27 cellular contexts compared by ENCODE assay signal in the genomic region with DNA sequence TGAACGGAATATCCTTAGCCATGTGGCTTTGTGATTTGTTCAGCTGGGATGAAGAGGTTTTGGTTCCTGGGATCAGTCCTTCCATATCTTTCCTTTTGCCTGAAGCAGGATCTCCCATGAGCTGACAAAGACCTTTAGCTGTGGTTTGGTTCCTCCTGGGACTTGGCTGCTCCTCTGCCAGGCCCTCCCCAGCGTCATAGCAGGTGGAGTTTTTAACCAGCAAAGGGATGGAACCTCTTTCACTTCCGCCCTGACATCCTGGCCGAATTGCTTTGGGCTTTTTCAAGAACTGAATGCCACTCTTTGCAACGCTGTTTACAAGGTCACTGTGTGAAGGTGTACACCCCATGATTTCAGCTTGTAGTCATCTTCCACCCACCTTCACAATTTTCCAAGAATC. TPM values are rescaled to one million over a fixed set of nuclear protein-coding genes. Genes with fewer than 3 reads are reported as not detected.
DNase-seq lines count a peak whose midpoint lies in the region; ATAC-seq, FAIRE-seq and TF ChIP-seq lines count a peak whose summit lies in the region.
"Had no signal": no experiment of that assay in that cellular context is flagged by ENCODE, and none has a peak within 500 bp of the region (broad histone marks: within the 10 kb centered on the region; RNA-seq: fewer than 3 reads in every experiment).

No MANE protein-coding gene starts in this region.

- no peaks in the 10 kb centered on the region for H4K20me1 ChIP-seq in HepG2 (ENCODE audit: insufficient read depth, low read length)

- DNase-seq in NCI-H82 (lab: John Stamatoyannopoulos, UW) (peak; percentile 46), NCI-H82 treated with DMSO at 0.1 percent for 48 hours (lab: John Stamatoyannopoulos, UW; ENCODE audit: unreplicated experiment) (no peak), glutamatergic neuron (no peak), HepG2 (ENCODE audit: low spot score) (no peak)
- DNase-seq: 8988T; activated CD8-positive, alpha-beta T cell treated with anti-CD3 and anti-CD28 coated beads for 36 hours; activated naive CD4-positive, alpha-beta T cell treated with anti-CD3 and anti-CD28 coated beads, Interleukin-2, amount 10 ng/mL, durations not matched to agents 7 days and 5 days; AML-193; amygdala; caudate nucleus; GF-D8; left lung; NCI-H1417 treated with DMSO at 0.1 percent for 48 hours; NCI-H2107; nephron progenitor cell; psoas muscle; stimulated activated naive CD4-positive, alpha-beta T cell treated with Interleukin-2 at 50 U/mL for 16 hours; SW 1271 had no signal

- no peaks in the 10 kb centered on the region for H3K27me3 Mint-ChIP-seq in glutamatergic neuron (ENCODE audit: unreplicated experiment)
- H3K27me3 Mint-ChIP-seq: activated CD8-positive, alpha-beta T cell treated with anti-CD3 and anti-CD28 coated beads for 36 hours had no signal

- no peak overlapping the region for H3K4me3 Mint-ChIP-seq in glutamatergic neuron (ENCODE audit: unreplicated experiment)
- H3K4me3 Mint-ChIP-seq: activated CD8-positive, alpha-beta T cell treated with anti-CD3 and anti-CD28 coated beads for 36 hours; activated naive CD4-positive, alpha-beta T cell treated with anti-CD3 and anti-CD28 coated beads, Interleukin-2, amount 10 ng/mL, durations not matched to agents 7 days and 5 days; nephron progenitor cell had no signal

- TF ChIP-seq CTCF in glutamatergic neuron (IDR thresholded peaks at IDR 0.05; ENCODE audit: partially characterized antibody, unreplicated experiment) = no peak
- no peak for TF ChIP-seq CTCF in HepG2 (CRISPR knock-in tag; IDR thresholded peaks at IDR 0.05)

- BruUV-seq in HepG2 (replicated peaks; lab: Mats Ljungman, UMichigan) = no TSS peak

- POLR2A ChIA-PET in HepG2 (lab: Yijun Ruan, JAX) = no interaction called here

- H3K36me3 Mint-ChIP-seq in glutamatergic neuron (ENCODE audit: unreplicated experiment) = peaks cover 4% of the 10 kb centered on the region
- H3K36me3 Mint-ChIP-seq: activated naive CD4-positive, alpha-beta T cell treated with anti-CD3 and anti-CD28 coated beads, Interleukin-2, amount 10 ng/mL, durations not matched to agents 7 days and 5 days had no signal

- H3K4me3 ChIP-seq in skeletal muscle tissue (ENCODE audit: low read length in 3 of 3) = no peak overlapping the region
- no peak overlapping the region for H3K4me3 ChIP-seq in HepG2 (replicated peaks in 1 of 3; ENCODE audit: insufficient read depth in 1 of 3, low read depth in 2 of 3, low read length in 3 of 3)
- H3K4me3 ChIP-seq: left lung, psoas muscle, smooth muscle cell, thoracic aorta had no signal

- H3K27ac ChIP-seq in skeletal muscle tissue (ENCODE audit: low read depth, low read length) = peak overlapping the region; percentile 22
- H3K27ac ChIP-seq in HepG2 (ENCODE audit: extremely low read length, insufficient read depth, low read length) = no peak overlapping the region
- H3K27ac ChIP-seq: left lung, psoas muscle, thoracic aorta had no signal

- FAIRE-seq in HepG2 (lab: Jason Lieb, UNC) = no peak
- FAIRE-seq: endothelial cell of umbilical vein, H54 had no signal

- H3K4me1 ChIP-seq in skeletal muscle tissue (ENCODE audit: control insufficient read depth in 3 of 3, insufficient read depth in 3 of 3, low read length in 3 of 3) = peaks cover 0 to 5% (median 0%) of the 10 kb centered on the region in 3 donors
- H3K4me1 ChIP-seq in HepG2 (ENCODE audit: insufficient read depth, low read length) = no peaks in the 10 kb centered on the region
- H3K4me1 ChIP-seq: left lung, psoas muscle had no signal

- H3K4me1 Mint-ChIP-seq in glutamatergic neuron (ENCODE audit: low read depth, unreplicated experiment) = peaks cover 17% of the 10 kb centered on the region
- H3K4me1 Mint-ChIP-seq: activated naive CD4-positive, alpha-beta T cell treated with anti-CD3 and anti-CD28 coated beads, Interleukin-2, amount 10 ng/mL, durations not matched to agents 7 days and 5 days; nephron progenitor cell had no signal

- ATAC-seq in HG03342 (IDR thresholded peaks at IDR 0.05; ENCODE audit: unreplicated experiment) (peak; percentile 64), GM21515 (IDR thresholded peaks at IDR 0.05; ENCODE audit: unreplicated experiment) (no peak), HepG2 (no peak), GM18867 (IDR thresholded peaks at IDR 0.05; ENCODE audit: unreplicated experiment) (no peak)
- ATAC-seq: activated CD8-positive, alpha-beta T cell treated with anti-CD3 and anti-CD28 coated beads for 36 hours; left lung had no signal

- TF ChIP-seq EP300 in HepG2 (IDR thresholded peaks at IDR 0.05; ENCODE audit: low read depth in 2 of 2, low read length in 2 of 2) (no peak), HepG2 (CRISPR knock-in tag; IDR thresholded peaks at IDR 0.05; ENCODE audit: borderline replicate concordance) (no peak)

- in situ Hi-C loops in HepG2 (cut with HindIII; ENCODE audit: extremely low pct_ligation_motif_present, low pct_unique_long_range_greater_than_20kb) = no loop called here

- H3K27me3 ChIP-seq in skeletal muscle tissue (ENCODE audit: control insufficient read depth in 3 of 3, insufficient read depth in 3 of 3, low read length in 3 of 3) (no peaks in the 10 kb centered on the region), HepG2 (ENCODE audit: control insufficient read depth in 1 of 2, insufficient read depth in 2 of 2, low read length in 2 of 2) (peaks cover 7 to 64% of the 10 kb centered on the region in 2 experiments)
- H3K27me3 ChIP-seq: left lung had no signal

- H3K9me3 Mint-ChIP-seq in glutamatergic neuron (ENCODE audit: unreplicated experiment) = peaks cover 5% of the 10 kb centered on the region
- H3K9me3 Mint-ChIP-seq: activated CD8-positive, alpha-beta T cell treated with anti-CD3 and anti-CD28 coated beads for 36 hours; activated naive CD4-positive, alpha-beta T cell treated with anti-CD3 and anti-CD28 coated beads, Interleukin-2, amount 10 ng/mL, durations not matched to agents 7 days and 5 days had no signal

- intact Hi-C loops in HepG2 (cut with micrococcal nuclease; ENCODE audit: unreplicated experiment) = no loop called here

- H3K36me3 ChIP-seq in skeletal muscle tissue (ENCODE audit: control insufficient read depth in 3 of 3, insufficient read depth in 3 of 3, low read length in 3 of 3) (no peaks in the 10 kb centered on the region), HepG2 (replicated peaks in 1 of 2; ENCODE audit: control insufficient read depth in 1 of 2, insufficient read depth in 2 of 2, low read length in 2 of 2) (no peaks in the 10 kb centered on the region)
- H3K36me3 ChIP-seq: left lung, thoracic aorta had no signal

- TF ChIP-seq RAD21 in HepG2 (CRISPR knock-in tag; IDR thresholded peaks at IDR 0.05) = no peak

- H3K27ac Mint-ChIP-seq in glutamatergic neuron (ENCODE audit: unreplicated experiment) = peak overlapping the region; percentile 79
- H3K27ac Mint-ChIP-seq: activated CD8-positive, alpha-beta T cell treated with anti-CD3 and anti-CD28 coated beads for 36 hours; activated naive CD4-positive, alpha-beta T cell treated with anti-CD3 and anti-CD28 coated beads, Interleukin-2, amount 10 ng/mL, durations not matched to agents 7 days and 5 days; nephron progenitor cell had no signal

- TF ChIP-seq POLR2A in HepG2 (IDR thresholded peaks at IDR 0.05; ENCODE audit: insufficient read depth in 1 of 2, low read depth in 2 of 2, low read length in 2 of 2) = no peak

- 19% methylated on average over 5 of the region's 5 CpGs for WGBS in HepG2 (ENCODE audit: low lambda C conversion rate)

- no peaks in the 10 kb centered on the region for H3K79me2 ChIP-seq in HepG2 (ENCODE audit: insufficient read depth, low read length)

- no peak overlapping the region for H2AFZ ChIP-seq in HepG2 (ENCODE audit: low read length)

- CTCF ChIA-PET in HepG2 (lab: Yijun Ruan, JAX; ENCODE audit: low intra/inter-chr PET ratio, low total read pairs) = no interaction called here

- H3K9me3 ChIP-seq in skeletal muscle tissue (ENCODE audit: control insufficient read depth in 3 of 3, low read length in 3 of 3) = no peaks in the 10 kb centered on the region
- H3K9me3 ChIP-seq in HepG2 (ENCODE audit: low read length) = no peaks in the 10 kb centered on the region
- H3K9me3 ChIP-seq: thoracic aorta had no signal

- no peak overlapping the region for H3K9ac ChIP-seq in skeletal muscle tissue (ENCODE audit: low read depth in 1 of 3, low read length in 3 of 3)
- no peak overlapping the region for H3K9ac ChIP-seq in HepG2 (ENCODE audit: insufficient read depth, low read depth, low read length)

- no peak overlapping the region for H3K4me2 ChIP-seq in HepG2 (ENCODE audit: low read depth, low read length)
- H3K4me2 ChIP-seq: smooth muscle cell had no signal

RNA-seq across cellular contexts. Expression of gene PCARE, which starts 0.4 kb away (rescaled TPM):
- total RNA-seq in glutamatergic neuron (ENCODE audit: unreplicated experiment) (0.66 TPM), skeletal muscle tissue (under 0.01 TPM), HepG2 (2016; rRNA removed; fragmentation: Illumina TruSeq; extraction: Trizol) (not detected in 2 replicates)
- not detected in 2 replicates for total RNA-seq in HepG2 (2016; cell fraction: cytosol; rRNA removed; fragmentation: Illumina TruSeq; extraction: Trizol; ENCODE audit: low read depth)
- not detected in 2 replicates for total RNA-seq in HepG2 (2016; cell fraction: insoluble cytoplasmic fraction; rRNA removed; fragmentation: Illumina TruSeq; extraction: Trizol)
- total RNA-seq in HepG2 (2016; cell fraction: membrane; rRNA removed; fragmentation: Illumina TruSeq; extraction: Trizol) = not detected in 2 replicates
- total RNA-seq in HepG2 (2016; cell fraction: nucleus; rRNA removed; fragmentation: Illumina TruSeq; extraction: Trizol) = not detected in 2 replicates
- not detected in 2 replicates for polyA plus RNA-seq in HepG2 (2011; rRNA removed)
- not detected in 2 replicates for polyA plus RNA-seq in HepG2 (2011; cell fraction: cytosol; rRNA removed)
- not detected in 2 replicates for polyA plus RNA-seq in HepG2 (2011; cell fraction: nucleus; rRNA removed)
- not detected in 2 replicates for polyA plus RNA-seq in HepG2 (2012)
- not detected in 2 replicates for polyA plus RNA-seq in HepG2 (2016; cell fraction: cytosol; fragmentation: Illumina TruSeq; extraction: Trizol; ENCODE audit: low read depth)
- not detected in 2 replicates for polyA plus RNA-seq in HepG2 (2016; cell fraction: insoluble cytoplasmic fraction; fragmentation: Illumina TruSeq; extraction: Trizol; ENCODE audit: low read depth)
- polyA plus RNA-seq in HepG2 (2016; cell fraction: membrane; fragmentation: Illumina TruSeq; extraction: Trizol; ENCODE audit: low read depth) = not detected in 2 replicates
- not detected in 2 replicates for polyA plus RNA-seq in HepG2 (2016; cell fraction: nucleus; fragmentation: Illumina TruSeq; extraction: Trizol; ENCODE audit: insufficient read depth, low read depth)
- polyA minus RNA-seq in HepG2 (2011; rRNA and poly(A)+ RNA removed; ENCODE audit: low replicate concordance) = 0.02 TPM in 1 of 2 replicates, not detected in the other
- not detected in 2 replicates for polyA minus RNA-seq in HepG2 (2011; cell fraction: cytosol; rRNA and poly(A)+ RNA removed)
- not detected in 2 replicates for polyA minus RNA-seq in HepG2 (2011; cell fraction: nucleus; rRNA and poly(A)+ RNA removed)
- total RNA-seq: activated CD8-positive, alpha-beta T cell treated with anti-CD3 and anti-CD28 coated beads for 36 hours; dermis microvascular lymphatic vessel endothelial cell; endothelial cell of umbilical vein; smooth muscle cell; thoracic aorta had no signal
- polyA plus RNA-seq: endothelial cell of umbilical vein, smooth muscle cell had no signal

RNA-seq across cellular contexts. Expression of gene CLIP4, which starts 41.3 kb away (rescaled TPM):
- total RNA-seq in glutamatergic neuron (ENCODE audit: unreplicated experiment) (3.3 TPM), skeletal muscle tissue (27.7 TPM), HepG2 (2016; rRNA removed; fragmentation: Illumina TruSeq; extraction: Trizol) (0.46 TPM in 2 replicates)
- total RNA-seq in HepG2 (2016; cell fraction: cytosol; rRNA removed; fragmentation: Illumina TruSeq; extraction: Trizol; ENCODE audit: low read depth) = 0.10 and 0.35 TPM in 2 replicates
- 0.33 and 0.67 TPM in 2 replicates for total RNA-seq in HepG2 (2016; cell fraction: insoluble cytoplasmic fraction; rRNA removed; fragmentation: Illumina TruSeq; extraction: Trizol)
- 0.24 and 0.28 TPM in 2 replicates for total RNA-seq in HepG2 (2016; cell fraction: membrane; rRNA removed; fragmentation: Illumina TruSeq; extraction: Trizol)
- total RNA-seq in HepG2 (2016; cell fraction: nucleus; rRNA removed; fragmentation: Illumina TruSeq; extraction: Trizol) = 0.88 and 1.6 TPM in 2 replicates
- 0.49 and 0.59 TPM in 2 replicates for polyA plus RNA-seq in HepG2 (2011; rRNA removed)
- polyA plus RNA-seq in HepG2 (2011; cell fraction: cytosol; rRNA removed) = 0.15 and 0.36 TPM in 2 replicates
- polyA plus RNA-seq in HepG2 (2011; cell fraction: nucleus; rRNA removed) = 1.4 and 1.7 TPM in 2 replicates
- 0.09 and 0.51 TPM in 2 replicates for polyA plus RNA-seq in HepG2 (2012)
- polyA plus RNA-seq in HepG2 (2016; cell fraction: cytosol; fragmentation: Illumina TruSeq; extraction: Trizol; ENCODE audit: low read depth) = 0.10 TPM in 1 of 2 replicates, not detected in the other
- polyA plus RNA-seq in HepG2 (2016; cell fraction: insoluble cytoplasmic fraction; fragmentation: Illumina TruSeq; extraction: Trizol; ENCODE audit: low read depth) = 0.11 and 0.16 TPM in 2 replicates
- 0.27 and 0.33 TPM in 2 replicates for polyA plus RNA-seq in HepG2 (2016; cell fraction: membrane; fragmentation: Illumina TruSeq; extraction: Trizol; ENCODE audit: low read depth)
- 0.62 and 1.5 TPM in 2 replicates for polyA plus RNA-seq in HepG2 (2016; cell fraction: nucleus; fragmentation: Illumina TruSeq; extraction: Trizol; ENCODE audit: insufficient read depth, low read depth)
- polyA minus RNA-seq in HepG2 (2011; rRNA and poly(A)+ RNA removed; ENCODE audit: low replicate concordance) = 0.34 and 15.9 TPM in 2 replicates
- 0.59 TPM in 1 of 2 replicates, not detected in the other for polyA minus RNA-seq in HepG2 (2011; cell fraction: cytosol; rRNA and poly(A)+ RNA removed)
- polyA minus RNA-seq in HepG2 (2011; cell fraction: nucleus; rRNA and poly(A)+ RNA removed) = 3.1 and 4.0 TPM in 2 replicates
